ENCODE assay signal across 18 cellular contexts in the genomic region with DNA sequence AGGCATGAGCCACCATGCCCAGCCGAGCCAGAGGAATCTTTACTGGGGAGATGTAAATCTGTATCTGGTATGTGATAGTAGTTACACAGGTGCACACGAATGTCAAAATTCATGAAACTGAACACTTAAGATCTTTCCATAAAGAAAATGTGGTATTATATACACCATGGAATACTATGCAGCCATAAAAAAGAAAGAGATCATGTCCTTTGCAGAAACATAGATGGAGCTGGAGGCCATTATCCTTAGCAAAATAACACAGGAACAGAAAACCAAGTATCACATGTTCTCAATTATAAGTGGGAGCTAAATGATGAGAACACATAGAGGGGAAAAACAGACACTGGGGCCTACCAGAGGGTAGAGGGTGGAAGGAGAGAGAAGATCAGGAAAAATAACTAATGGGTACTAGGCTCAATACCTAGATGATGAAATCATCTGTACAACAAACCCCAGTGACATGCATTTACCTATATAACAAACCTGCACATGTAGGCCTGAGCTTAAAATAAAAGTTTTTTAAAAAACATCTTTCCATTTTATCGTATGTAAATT. TPM values are rescaled to one million over a fixed set of nuclear protein-coding genes. Genes with fewer than 3 reads are reported as not detected.
A peak's percentile ranks its signal among the peaks of the same experiment; 100 is the strongest.
DNase-seq lines count a peak whose midpoint lies in the region; ATAC-seq, FAIRE-seq and TF ChIP-seq lines count a peak whose summit lies in the region.
"Had no signal": no experiment of that assay in that cellular context is flagged by ENCODE, and none has a peak within 500 bp of the region (broad histone marks: within the 10 kb centered on the region; RNA-seq: fewer than 3 reads in every experiment).

No MANE protein-coding gene starts in this region.

- H3K4ac ChIP-seq in H1 (replicated peaks; ENCODE audit: insufficient read length, low read depth, low read length) (no peak overlapping the region), neuronal stem cell (ENCODE audit: low read length) (no peak overlapping the region)

- TF ChIP-seq EP300 in H1 (IDR thresholded peaks at IDR 0.05; ENCODE audit: borderline replicate concordance in 1 of 2, low read depth in 2 of 2, low read length in 2 of 2): no peak

- H4K5ac ChIP-seq in H1 (ENCODE audit: insufficient read length, low read depth, low read length): no peak overlapping the region

- 96 to 100% methylated on average over 1 to 3 of the region's 3 CpGs for WGBS in H1 (ENCODE audit: extremely low coverage in 1 of 2, insufficient coverage in 1 of 2, insufficient read length in 1 of 2, insufficient replicate concordance in 2 of 2, low coverage in 1 of 2, low lambda C conversion rate in 2 of 2, missing lambda C conversion rate in 1 of 2), 2 experiments
- WGBS in neuronal stem cell (ENCODE audit: extremely low coverage in 2 of 2, insufficient read length in 2 of 2, insufficient replicate concordance in 1 of 2), 2 donors: no CpG with 5 or more reads among the region's 3 CpGs

- H2BK12ac ChIP-seq in H1 (ENCODE audit: low read depth, low read length): no peak overlapping the region
- no peak overlapping the region for H2BK12ac ChIP-seq in neuronal stem cell (ENCODE audit: low read length)

- H3K4me2 ChIP-seq in H1 (ENCODE audit: insufficient read depth in 1 of 2, low read depth in 2 of 2, low read length in 2 of 2) (no peak overlapping the region), neuronal stem cell (ENCODE audit: insufficient read depth, low read length, poor library complexity, severe bottlenecking) (no peak overlapping the region)

- H2BK20ac ChIP-seq in H1 (ENCODE audit: low read length): no peak overlapping the region

- no peak for TF ChIP-seq CTCF in H1 (IDR thresholded peaks at IDR 0.05; ENCODE audit: control extremely low read depth in 1 of 3, insufficient read depth in 1 of 3, low read depth in 1 of 3, low read length in 3 of 3)

- H3K27me3 Mint-ChIP-seq in activated naive CD8-positive, alpha-beta T cell treated with anti-CD3 and anti-CD28 coated beads, Interleukin-2, amount 10 ng/mL, durations not matched to agents 7 days and 5 days: no peaks in the 10 kb centered on the region
- no peaks in the 10 kb centered on the region for H3K27me3 Mint-ChIP-seq in activated naive CD8-positive, alpha-beta T cell treated with anti-CD3 and anti-CD28 coated beads for 36 hours
- H3K27me3 Mint-ChIP-seq in IgD-negative memory B cell: no peaks in the 10 kb centered on the region

- TF ChIP-seq RAD21 in H1 (IDR thresholded peaks at IDR 0.05 in 1 of 2, conservative IDR thresholded peaks at IDR 0.05 in 1 of 2; ENCODE audit: low read depth in 2 of 2, low read length in 2 of 2): no peak

- H3K27me3 ChIP-seq in H1 (replicated peaks in 1 of 4; ENCODE audit: control insufficient read depth in 3 of 4, extremely low read depth in 1 of 4, insufficient read depth in 3 of 4, low read length in 3 of 4) (no peaks in the 10 kb centered on the region), neuronal stem cell (ENCODE audit: control insufficient read depth in 3 of 3, insufficient read depth in 3 of 3, low read depth in 1 of 3, low read length in 3 of 3) (no peaks in the 10 kb centered on the region)
- H3K27me3 ChIP-seq: BE2C had no signal

- no peak overlapping the region for H3K56ac ChIP-seq in H1 (replicated peaks; ENCODE audit: insufficient read length, low read depth, low read length)

- H2BK15ac ChIP-seq in H1 (ENCODE audit: low read length): no peak overlapping the region
- no peak overlapping the region for H2BK15ac ChIP-seq in neuronal stem cell (ENCODE audit: low read length)

- no peaks in the 10 kb centered on the region for H3K23me2 ChIP-seq in H1 (ENCODE audit: low read depth, low read length)

- peak overlapping the region; percentile 0 for H3K27ac Mint-ChIP-seq in activated naive CD8-positive, alpha-beta T cell treated with anti-CD3 and anti-CD28 coated beads, Interleukin-2, amount 10 ng/mL, durations not matched to agents 7 days and 5 days
- H3K27ac Mint-ChIP-seq in activated naive CD8-positive, alpha-beta T cell treated with anti-CD3 and anti-CD28 coated beads for 36 hours: no peak overlapping the region
- H3K27ac Mint-ChIP-seq in IgD-negative memory B cell: peak overlapping the region in 2 of 3 donors; percentile 29 to 92
- H3K27ac Mint-ChIP-seq: CD8-positive, alpha-beta T cell had no signal

- H3K36me3 Mint-ChIP-seq in activated naive CD8-positive, alpha-beta T cell treated with anti-CD3 and anti-CD28 coated beads, Interleukin-2, amount 10 ng/mL, durations not matched to agents 7 days and 5 days: peaks cover 44% of the 10 kb centered on the region
- peaks cover 30% of the 10 kb centered on the region for H3K36me3 Mint-ChIP-seq in activated naive CD8-positive, alpha-beta T cell treated with anti-CD3 and anti-CD28 coated beads for 36 hours
- H3K36me3 Mint-ChIP-seq in IgD-negative memory B cell: peaks cover 27% of the 10 kb centered on the region

- H3K14ac ChIP-seq in H1 (ENCODE audit: insufficient read length): no peak overlapping the region
- H3K14ac ChIP-seq in neuronal stem cell (ENCODE audit: low read length): no peak overlapping the region

- H3K18ac ChIP-seq in H1 (ENCODE audit: extremely low read depth, low read length) (no peak overlapping the region), neuronal stem cell (ENCODE audit: low read length) (no peak overlapping the region)

- no peak for ATAC-seq in activated naive CD8-positive, alpha-beta T cell treated with anti-CD3 and anti-CD28 coated beads, Interleukin-2, amount 10 ng/mL, durations not matched to agents 7 days and 5 days (ENCODE audit: low read depth)
- no peak for ATAC-seq in HG03095 (IDR thresholded peaks at IDR 0.05; ENCODE audit: unreplicated experiment)
- no peak for ATAC-seq in HG02852 (IDR thresholded peaks at IDR 0.05; ENCODE audit: unreplicated experiment)
- ATAC-seq: CD8-positive, alpha-beta T cell had no signal

- no peaks in the 10 kb centered on the region for H4K20me1 ChIP-seq in H1 (replicated peaks in 1 of 2; ENCODE audit: control insufficient read depth in 1 of 2, insufficient read depth in 2 of 2, low read length in 2 of 2)

- H4K8ac ChIP-seq in H1 (ENCODE audit: extremely low read depth, insufficient read depth, low read length) (no peak overlapping the region), neuronal stem cell (ENCODE audit: low read depth, low read length) (no peak overlapping the region)

- DNase-seq in activated naive CD8-positive, alpha-beta T cell treated with anti-CD3 and anti-CD28 coated beads, Interleukin-2, amount 10 ng/mL, durations not matched to agents 7 days and 5 days: no peak
- no peak for DNase-seq in activated naive CD8-positive, alpha-beta T cell treated with anti-CD3 and anti-CD28 coated beads for 36 hours
- DNase-seq in H1 (ENCODE audit: low read depth in 1 of 2, low spot score in 2 of 2): no peak
- DNase-seq in neuronal stem cell (ENCODE audit: low spot score): no peak
- DNase-seq: BE2C; CD8-positive, alpha-beta T cell; COR-L47; DMS153; DND-41; GDM1; HCEC 1CT had no signal

- H4K91ac ChIP-seq in H1 (replicated peaks; ENCODE audit: insufficient read length, low read length) (no peak overlapping the region), neuronal stem cell (ENCODE audit: low read depth, low read length, poor library complexity) (no peak overlapping the region)

- POLR2A ChIA-PET in activated naive CD8-positive, alpha-beta T cell treated with anti-CD3 and anti-CD28 coated beads, Interleukin-2, amount 10 ng/mL, durations not matched to agents 7 days and 5 days (lab: Charles Lee): no interaction called here
- POLR2A ChIA-PET in H1 (lab: Charles Lee; ENCODE audit: partially characterized antibody): no interaction called here

- no peaks in the 10 kb centered on the region for H3K79me2 ChIP-seq in H1 (ENCODE audit: control insufficient read depth in 1 of 2, insufficient read depth in 2 of 2, low read length in 2 of 2)

- H3K9me3 ChIP-seq in H1 (ENCODE audit: insufficient read depth in 2 of 2, low read depth in 1 of 2, low read length in 1 of 2): no peaks in the 10 kb centered on the region
- H3K9me3 ChIP-seq in neuronal stem cell (replicated peaks in 1 of 2; ENCODE audit: control insufficient read depth in 2 of 2, insufficient read depth in 1 of 2, low read depth in 1 of 2, low read length in 2 of 2): no peaks in the 10 kb centered on the region
- H3K9me3 ChIP-seq: BE2C had no signal

- FAIRE-seq in H1 (lab: Jason Lieb, UNC): no peak
- FAIRE-seq: D721Med, GM12892 had no signal

- no peaks in the 10 kb centered on the region for H3K79me1 ChIP-seq in H1 (ENCODE audit: low read depth, low read length)
- no peaks in the 10 kb centered on the region for H3K79me1 ChIP-seq in neuronal stem cell (ENCODE audit: low read depth, low read length)

- no peak overlapping the region for H2BK120ac ChIP-seq in H1 (replicated peaks; ENCODE audit: low read depth, low read length)
- H2BK120ac ChIP-seq in neuronal stem cell (ENCODE audit: low read depth, low read length): no peak overlapping the region

- no peak for TF ChIP-seq POLR2A in H1 (IDR thresholded peaks at IDR 0.05; ENCODE audit: control extremely low read depth in 1 of 2, low read depth in 2 of 2, low read length in 2 of 2)

- H3K9ac ChIP-seq in H1 (replicated peaks in 1 of 4; ENCODE audit: extremely low read depth in 1 of 4, low read depth in 3 of 4, low read length in 3 of 4) (no peak overlapping the region), neuronal stem cell (ENCODE audit: low read depth, low read length, poor library complexity) (no peak overlapping the region)

- H3K4me3 Mint-ChIP-seq in activated naive CD8-positive, alpha-beta T cell treated with anti-CD3 and anti-CD28 coated beads, Interleukin-2, amount 10 ng/mL, durations not matched to agents 7 days and 5 days: no peak overlapping the region
- no peak overlapping the region for H3K4me3 Mint-ChIP-seq in activated naive CD8-positive, alpha-beta T cell treated with anti-CD3 and anti-CD28 coated beads for 36 hours
- H3K4me3 Mint-ChIP-seq in IgD-negative memory B cell: peak overlapping the region in 1 of 4 donors; percentile 37
- H3K4me3 Mint-ChIP-seq: CD8-positive, alpha-beta T cell had no signal

- H2AK5ac ChIP-seq in H1 (ENCODE audit: low read depth, low read length): no peak overlapping the region
- no peak overlapping the region for H2AK5ac ChIP-seq in neuronal stem cell (ENCODE audit: low read depth, low read length)

- H3K4me1 Mint-ChIP-seq in activated naive CD8-positive, alpha-beta T cell treated with anti-CD3 and anti-CD28 coated beads, Interleukin-2, amount 10 ng/mL, durations not matched to agents 7 days and 5 days: peaks cover 14% of the 10 kb centered on the region
- peaks cover 16% of the 10 kb centered on the region for H3K4me1 Mint-ChIP-seq in activated naive CD8-positive, alpha-beta T cell treated with anti-CD3 and anti-CD28 coated beads for 36 hours
- H3K4me1 Mint-ChIP-seq in IgD-negative memory B cell: peaks cover 39 to 46% (median 45%) of the 10 kb centered on the region in 3 donors

- H3K27ac ChIP-seq in H1 (ENCODE audit: low read depth, low read length) (no peak overlapping the region), neuronal stem cell (replicated peaks; ENCODE audit: low read length) (no peak overlapping the region)
- H3K27ac ChIP-seq: C4-2B had no signal

- H2AFZ ChIP-seq in H1 (ENCODE audit: low read length) (no peak overlapping the region), neuronal stem cell (ENCODE audit: low read length) (no peak overlapping the region)

- H3K4me3 ChIP-seq in H1 (ENCODE audit: extremely low read depth in 1 of 4, insufficient read depth in 2 of 4, low read depth in 3 of 4, low read length in 4 of 4) (no peak overlapping the region), neuronal stem cell (ENCODE audit: low read length in 2 of 2) (no peak overlapping the region)

- H3K36me3 ChIP-seq in H1 (ENCODE audit: control insufficient read depth in 2 of 4, insufficient read depth in 4 of 4, low read length in 3 of 4) (no peaks in the 10 kb centered on the region), neuronal stem cell (replicated peaks in 1 of 2; ENCODE audit: control insufficient read depth in 2 of 2, insufficient read depth in 2 of 2, low read length in 2 of 2) (no peaks in the 10 kb centered on the region)
- H3K36me3 ChIP-seq: BE2C had no signal

- H3K23ac ChIP-seq in H1 (ENCODE audit: insufficient read length) (no peak overlapping the region), neuronal stem cell (ENCODE audit: low read depth, low read length, poor library complexity) (no peak overlapping the region)

- H2BK5ac ChIP-seq in H1 (ENCODE audit: low read depth, low read length): no peak overlapping the region
- H2BK5ac ChIP-seq in neuronal stem cell (ENCODE audit: low read length): no peak overlapping the region

- CTCF ChIA-PET in H1 (lab: Charles Lee; ENCODE audit: partially characterized antibody): no interaction called here

- H3K4me1 ChIP-seq in H1 (replicated peaks in 1 of 4; ENCODE audit: control insufficient read depth in 3 of 4, insufficient read depth in 4 of 4, low read length in 3 of 4) (no peaks in the 10 kb centered on the region), neuronal stem cell (ENCODE audit: control insufficient read depth in 2 of 2, insufficient read depth in 1 of 2, low read depth in 1 of 2, low read length in 2 of 2) (no peaks in the 10 kb centered on the region)
- H3K4me1 ChIP-seq: BE2C had no signal

- peaks cover 8% of the 10 kb centered on the region for H3K9me3 Mint-ChIP-seq in activated naive CD8-positive, alpha-beta T cell treated with anti-CD3 and anti-CD28 coated beads, Interleukin-2, amount 10 ng/mL, durations not matched to agents 7 days and 5 days
- H3K9me3 Mint-ChIP-seq in activated naive CD8-positive, alpha-beta T cell treated with anti-CD3 and anti-CD28 coated beads for 36 hours: peaks cover 15% of the 10 kb centered on the region
- peaks cover 0 to 9% (median 1%) of the 10 kb centered on the region in 3 donors for H3K9me3 Mint-ChIP-seq in IgD-negative memory B cell

RNA-seq across cellular contexts. Expression of a gene that starts 7.8 kb away (rescaled TPM):
- total RNA-seq in activated naive CD8-positive, alpha-beta T cell treated with anti-CD3 and anti-CD28 coated beads, Interleukin-2, amount 10 ng/mL, durations not matched to agents 7 days and 5 days: 10 to 100 TPM; 14.0 to 14.9 TPM
- total RNA-seq in activated naive CD8-positive, alpha-beta T cell treated with anti-CD3 and anti-CD28 coated beads for 36 hours: 10 to 100 TPM; 11.3 to 11.7 TPM
- polyA plus RNA-seq in IgD-negative memory B cell: 152 TPM
- not detected in 2 replicates for total RNA-seq in H1 (2021; fragmentation: NEBNext Ultra II Directional; extraction: Animal tissue kit (Norgen Biotek cat#: 25700))
- polyA plus RNA-seq in H1 (2011; rRNA removed): not detected in 2 replicates
- not detected for polyA plus RNA-seq in H1 (2011; cell fraction: cytosol; rRNA removed)
- polyA plus RNA-seq in H1 (2011; cell fraction: nucleus; rRNA removed): not detected
- not detected in 4 replicates for polyA plus RNA-seq in H1 (2012, experiment 1 of 2)
- polyA plus RNA-seq in H1 (2012, experiment 2 of 2): not detected
- polyA plus RNA-seq in H1 (2013, experiment 1 of 2): not detected
- not detected for polyA plus RNA-seq in H1 (2013, experiment 2 of 2)
- polyA minus RNA-seq in H1 (2011; rRNA and poly(A)+ RNA removed): not detected in 2 replicates
- polyA minus RNA-seq in H1 (2011; cell fraction: cytosol; rRNA and poly(A)+ RNA removed): not detected
- not detected for polyA minus RNA-seq in H1 (2011; cell fraction: nucleus; rRNA and poly(A)+ RNA removed)
- not detected for polyA plus RNA-seq in neuronal stem cell (2013, experiment 1 of 2)
- polyA plus RNA-seq in neuronal stem cell (2013, experiment 2 of 2): not detected
- total RNA-seq: HT-29 had no signal

RNA-seq across cellular contexts. Expression of a gene that starts 37.6 kb away (rescaled TPM):
- total RNA-seq in activated naive CD8-positive, alpha-beta T cell treated with anti-CD3 and anti-CD28 coated beads, Interleukin-2, amount 10 ng/mL, durations not matched to agents 7 days and 5 days: 10 to 100 TPM; 16.4 to 18.3 TPM
- total RNA-seq in activated naive CD8-positive, alpha-beta T cell treated with anti-CD3 and anti-CD28 coated beads for 36 hours: 1 to 10 TPM; 8.3 to 9.3 TPM
- 26.6 TPM for polyA plus RNA-seq in IgD-negative memory B cell
- 22.4 and 23.6 TPM in 2 replicates for total RNA-seq in H1 (2021; fragmentation: NEBNext Ultra II Directional; extraction: Animal tissue kit (Norgen Biotek cat#: 25700))
- 8.8 and 13.0 TPM in 2 replicates for polyA plus RNA-seq in H1 (2011; rRNA removed)
- polyA plus RNA-seq in H1 (2011; cell fraction: cytosol; rRNA removed): 15.5 TPM
- polyA plus RNA-seq in H1 (2011; cell fraction: nucleus; rRNA removed): 12.6 TPM
- polyA plus RNA-seq in H1 (2012, experiment 1 of 2): 24.4 to 32.2 TPM (median 26.2 TPM) in 4 replicates
- 2.4 TPM for polyA plus RNA-seq in H1 (2012, experiment 2 of 2)
- polyA plus RNA-seq in H1 (2013, experiment 1 of 2): 11.5 TPM
- polyA plus RNA-seq in H1 (2013, experiment 2 of 2): 10.5 TPM
- polyA minus RNA-seq in H1 (2011; rRNA and poly(A)+ RNA removed): 38.4 and 54.9 TPM in 2 replicates
- polyA minus RNA-seq in H1 (2011; cell fraction: cytosol; rRNA and poly(A)+ RNA removed): 13.4 TPM
- 51.1 TPM for polyA minus RNA-seq in H1 (2011; cell fraction: nucleus; rRNA and poly(A)+ RNA removed)
- polyA plus RNA-seq in neuronal stem cell (2013, experiment 1 of 2): 31.5 TPM
- 30.7 TPM for polyA plus RNA-seq in neuronal stem cell (2013, experiment 2 of 2)

Comparison
In these comparisons a context has a peak if more than half of its experiments do, and no peak if none do; other contexts are left out.
1. RNA of a gene that starts 7.8 kb away (total RNA-seq): 14.0 to 14.9 TPM in activated naive CD8-positive, alpha-beta T cell treated with anti-CD3 and anti-CD28 coated beads, Interleukin-2, amount 10 ng/mL, durations not matched to agents 7 days and 5 days and 11.3 to 11.7 TPM in activated naive CD8-positive, alpha-beta T cell treated with anti-CD3 and anti-CD28 coated beads for 36 hours; not detected in H1; every median in the first group is over 10 times any median in the second.